In the genomic region with DNA sequence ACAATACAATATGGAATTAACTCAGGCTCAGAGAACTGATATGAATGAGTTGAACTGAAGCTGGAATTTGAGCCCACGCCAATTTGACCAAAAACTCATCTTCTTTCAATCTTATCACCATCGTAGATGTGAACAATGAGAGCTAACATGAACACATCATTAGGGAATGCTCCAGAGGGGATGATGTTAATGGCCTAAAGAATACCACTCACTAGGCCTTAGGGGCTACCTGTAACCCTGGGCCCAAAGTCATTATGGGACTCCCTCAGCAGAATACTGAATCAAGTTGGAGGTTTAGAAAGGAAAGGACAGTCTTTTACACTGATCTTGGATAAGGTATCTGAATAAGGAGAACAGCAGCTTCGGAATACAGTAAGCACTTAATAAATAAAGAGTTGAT, we compare ENCODE assay signal across 23 cellular contexts.
"Had no signal": no experiment of that assay in that cellular context is flagged by ENCODE, and none has a peak within 500 bp of the region (broad histone marks: within the 10 kb centered on the region; RNA-seq: fewer than 3 reads in every experiment).

No MANE protein-coding gene starts in this region.

- H3K4me3 ChIP-seq: breast epithelium, heart left ventricle, left ventricle myocardium inferior, lung, spleen, suprapubic skin, tibial artery had no signal

- H3K4me3 Mint-ChIP-seq: activated CD8-positive, alpha-beta memory T cell treated with anti-CD3 and anti-CD28 coated beads, Interleukin-2, amount 10 ng/mL, durations not matched to agents 7 days and 5 days; activated CD8-positive, alpha-beta T cell treated with anti-CD3 and anti-CD28 coated beads, Interleukin-2, amount 10 ng/mL, durations not matched to agents 7 days and 5 days; naive B cell; T-helper 17 cell had no signal

- H3K27me3 ChIP-seq: foreskin keratinocyte had no signal

- H3K4me1 Mint-ChIP-seq: activated CD8-positive, alpha-beta memory T cell treated with anti-CD3 and anti-CD28 coated beads, Interleukin-2, amount 10 ng/mL, durations not matched to agents 7 days and 5 days; naive B cell; T-helper 17 cell had no signal

- DNase-seq: activated CD4-positive, alpha-beta T cell treated with anti-CD3 and anti-CD28 coated beads for 1 hour; activated CD8-positive, alpha-beta memory T cell treated with anti-CD3 and anti-CD28 coated beads, Interleukin-2, amount 10 ng/mL, durations not matched to agents 7 days and 5 days; activated CD8-positive, alpha-beta T cell treated with anti-CD3 and anti-CD28 coated beads, Interleukin-2, amount 10 ng/mL, durations not matched to agents 7 days and 5 days; activated naive CD4-positive, alpha-beta T cell; activated T-cell treated with anti-CD3 and anti-CD28 coated beads, Interleukin-2, amount 50 U/mL, for 48 hours; central memory CD4-positive, alpha-beta T cell; foreskin keratinocyte; heart left ventricle; hypothalamus; left ventricle myocardium inferior; naive B cell; occipital lobe; right cardiac atrium; spleen; stimulated activated naive CD4-positive, alpha-beta T cell; T-helper 17 cell; T1000; tibial artery had no signal

- H3K36me3 Mint-ChIP-seq: activated CD8-positive, alpha-beta memory T cell treated with anti-CD3 and anti-CD28 coated beads, Interleukin-2, amount 10 ng/mL, durations not matched to agents 7 days and 5 days; naive B cell had no signal

- ATAC-seq: activated CD8-positive, alpha-beta memory T cell treated with anti-CD3 and anti-CD28 coated beads, Interleukin-2, amount 10 ng/mL, durations not matched to agents 7 days and 5 days; activated CD8-positive, alpha-beta T cell treated with anti-CD3 and anti-CD28 coated beads, Interleukin-2, amount 10 ng/mL, durations not matched to agents 7 days and 5 days; activated naive CD4-positive, alpha-beta T cell treated with anti-CD3 and anti-CD28 coated beads, Interleukin-2, amount 50 U/mL, for 72 hours; esophagus mucosa; foreskin keratinocyte; heart left ventricle; right cardiac atrium; T-helper 17 cell had no signal

- H3K27ac ChIP-seq: breast epithelium, foreskin keratinocyte, heart left ventricle, left ventricle myocardium inferior, spleen, suprapubic skin, tibial artery had no signal

- H3K36me3 ChIP-seq: breast epithelium, heart left ventricle, left ventricle myocardium inferior, spleen, suprapubic skin, tibial artery had no signal

- H3K27ac Mint-ChIP-seq: activated CD8-positive, alpha-beta memory T cell treated with anti-CD3 and anti-CD28 coated beads, Interleukin-2, amount 10 ng/mL, durations not matched to agents 7 days and 5 days; activated CD8-positive, alpha-beta T cell treated with anti-CD3 and anti-CD28 coated beads, Interleukin-2, amount 10 ng/mL, durations not matched to agents 7 days and 5 days; activated naive CD4-positive, alpha-beta T cell treated with anti-CD3 and anti-CD28 coated beads, Interleukin-2, amount 50 U/mL, for 72 hours; naive B cell; T-helper 17 cell had no signal

- H3K4me1 ChIP-seq: breast epithelium, heart left ventricle, left ventricle myocardium inferior, spleen, suprapubic skin, tibial artery had no signal

- H3K9me3 ChIP-seq: breast epithelium, heart left ventricle, left ventricle myocardium inferior, spleen, suprapubic skin, tibial artery had no signal
